ENCODE assay signal across 8 cellular contexts in the genomic region with DNA sequence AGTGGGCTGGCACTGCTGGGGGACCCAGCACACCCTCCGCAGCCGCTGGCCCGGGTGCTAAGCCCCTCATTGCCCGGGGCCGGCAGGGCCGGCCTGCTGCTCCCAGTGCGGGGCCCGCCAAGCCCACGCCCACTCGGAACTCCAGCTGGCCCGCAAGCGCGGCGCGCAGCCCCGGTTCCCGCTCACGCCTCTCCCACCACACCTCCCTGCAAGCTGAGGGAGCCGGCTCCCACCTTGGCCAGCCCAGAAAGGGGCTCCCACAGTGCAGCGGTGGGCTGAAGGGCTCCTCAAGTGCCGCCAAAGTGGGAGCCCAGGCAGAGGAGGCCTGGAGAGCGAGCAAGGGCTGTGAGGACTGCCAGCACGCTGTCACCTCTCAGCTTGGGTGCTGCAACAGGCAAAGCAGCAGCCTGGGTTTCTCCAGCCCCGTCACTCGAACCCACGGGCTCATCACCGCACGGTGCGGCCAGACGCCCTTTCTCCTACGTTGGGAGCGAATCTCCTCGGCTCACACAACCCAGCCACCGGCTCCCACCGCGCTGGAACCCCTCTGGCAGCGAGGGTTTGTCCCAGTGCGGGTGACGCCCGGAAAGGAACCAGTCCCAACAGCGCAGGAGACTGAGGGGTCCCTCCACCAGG. TPM values are rescaled to one million over a fixed set of nuclear protein-coding genes. Genes with fewer than 3 reads are reported as not detected.
DNase-seq lines count a peak whose midpoint lies in the region; ATAC-seq and TF ChIP-seq lines count a peak whose summit lies in the region.
"Not testable (repeated sequence)": the region's sequence is repeated elsewhere in the genome, so short reads cannot be mapped to it uniquely, and the experiment has no call there.

No MANE protein-coding gene starts in this region.

- peaks cover 0 to 12% (median 0%) of the 10 kb centered on the region in 3 experiments for H3K36me3 ChIP-seq in naive thymus-derived CD4-positive, alpha-beta T cell (ENCODE audit: control insufficient read depth in 2 of 3, insufficient read depth in 3 of 3, low read length in 3 of 3)

- H3K27me3 ChIP-seq in naive thymus-derived CD4-positive, alpha-beta T cell (ENCODE audit: control insufficient read depth in 2 of 2, insufficient read depth in 2 of 2, low read length in 2 of 2) = not testable (repeated sequence)

- peaks cover 13 to 18% of the 10 kb centered on the region in 2 donors for H3K36me3 Mint-ChIP-seq in activated naive CD4-positive, alpha-beta T cell treated with anti-CD3 and anti-CD28 coated beads, Interleukin-2, amount 50 U/mL, for 72 hours
- H3K36me3 Mint-ChIP-seq in naive thymus-derived CD4-positive, alpha-beta T cell; stimulated activated naive B cell treated with anti-CD40 and anti-IgM and Interleukin-4, amounts not matched to agents 10 μg/mL and 1 μg/mL and 100 μg/mL, for 72 hours: not testable (repeated sequence)

- intact Hi-C loops in naive thymus-derived CD4-positive, alpha-beta T cell (cut with micrococcal nuclease) = loop anchor here (1.0 to 5.0 kb wide), 9 partner anchors 84 to 1132 kb away; a partner anchor contains a TSS

- peak overlapping the region; percentile 98 for H3K4me3 ChIP-seq in fibroblast of the aortic adventitia (ENCODE audit: low read depth, low read length)
- peak overlapping the region; percentile 100 for H3K4me3 ChIP-seq in naive thymus-derived CD4-positive, alpha-beta T cell (ENCODE audit: low read length)

- not testable (repeated sequence) for H3K9me3 ChIP-seq in naive thymus-derived CD4-positive, alpha-beta T cell (ENCODE audit: control insufficient read depth in 2 of 3, low read length in 3 of 3)

- not testable (repeated sequence) for H3K27me3 Mint-ChIP-seq in naive thymus-derived CD4-positive, alpha-beta T cell; stimulated activated naive B cell treated with anti-CD40 and anti-IgM and Interleukin-4, amounts not matched to agents 10 μg/mL and 1 μg/mL and 100 μg/mL, for 72 hours

- peak overlapping the region; percentile 78 to 98 (median 94) for H3K4me3 Mint-ChIP-seq in naive thymus-derived CD4-positive, alpha-beta T cell
- peak overlapping the region; percentile 92 to 97 for H3K4me3 Mint-ChIP-seq in stimulated activated naive B cell treated with anti-CD40 and anti-IgM and Interleukin-4, amounts not matched to agents 10 μg/mL and 1 μg/mL and 100 μg/mL, for 72 hours

- ATAC-seq in GM21529 (IDR thresholded peaks at IDR 0.05; ENCODE audit: unreplicated experiment) = peak; percentile 14
- peak; percentile 11 for ATAC-seq in HG03280 (IDR thresholded peaks at IDR 0.05; ENCODE audit: unreplicated experiment)
- peak in 1 of 2 donors; percentile 10 for ATAC-seq in activated naive CD4-positive, alpha-beta T cell treated with anti-CD3 and anti-CD28 coated beads, Interleukin-2, amount 50 U/mL, for 72 hours
- peak; percentile 28 for ATAC-seq in naive thymus-derived CD4-positive, alpha-beta T cell
- peak; percentile 21 to 23 for ATAC-seq in stimulated activated naive B cell treated with anti-CD40 and anti-IgM and Interleukin-4, amounts not matched to agents 10 μg/mL and 1 μg/mL and 100 μg/mL, for 72 hours (replicated peaks)

- DNase-seq in DMS53 (lab: John Stamatoyannopoulos, UW) (peak; percentile 72), RKO (ENCODE audit: low spot score) (peak; percentile 41)
- DNase-seq in activated naive CD4-positive, alpha-beta T cell treated with anti-CD3 and anti-CD28 coated beads, Interleukin-2, amount 50 U/mL, for 72 hours (ENCODE audit: low spot score in 2 of 2) = peak; percentile 24 to 66
- not testable (repeated sequence) for DNase-seq in fibroblast of the aortic adventitia (ENCODE audit: low read depth); stimulated activated naive B cell treated with anti-CD40 and anti-IgM and Interleukin-4, amounts not matched to agents 10 μg/mL and 1 μg/mL and 100 μg/mL, for 72 hours
- peak in 2 of 9 donors; percentile 17 to 55 for DNase-seq in naive thymus-derived CD4-positive, alpha-beta T cell

- peaks cover 14 to 67% (median 53%) of the 10 kb centered on the region in 7 donors for H3K4me1 Mint-ChIP-seq in naive thymus-derived CD4-positive, alpha-beta T cell
- H3K4me1 Mint-ChIP-seq in stimulated activated naive B cell treated with anti-CD40 and anti-IgM and Interleukin-4, amounts not matched to agents 10 μg/mL and 1 μg/mL and 100 μg/mL, for 72 hours = peaks cover 10 to 30% of the 10 kb centered on the region in 2 donors

- H3K4me1 ChIP-seq in naive thymus-derived CD4-positive, alpha-beta T cell (ENCODE audit: control insufficient read depth in 2 of 2, insufficient read depth in 2 of 2, low read length in 2 of 2) = peaks cover 5 to 13% of the 10 kb centered on the region in 2 donors

- H3K27ac ChIP-seq in naive thymus-derived CD4-positive, alpha-beta T cell (ENCODE audit: low read depth, low read length) = peak overlapping the region; percentile 92

- CTCF ChIA-PET in naive thymus-derived CD4-positive, alpha-beta T cell (lab: Charles Lee) = interaction anchor here (2.3 kb wide), 1 partner anchor 84 kb away, joined by 8 read pairs; a partner anchor contains a TSS

- H3K27ac Mint-ChIP-seq in activated naive CD4-positive, alpha-beta T cell treated with anti-CD3 and anti-CD28 coated beads, Interleukin-2, amount 50 U/mL, for 72 hours = peak overlapping the region; percentile 97 to 99
- H3K27ac Mint-ChIP-seq in naive thymus-derived CD4-positive, alpha-beta T cell = peak overlapping the region; percentile 88 to 99 (median 95)
- H3K27ac Mint-ChIP-seq in stimulated activated naive B cell treated with anti-CD40 and anti-IgM and Interleukin-4, amounts not matched to agents 10 μg/mL and 1 μg/mL and 100 μg/mL, for 72 hours = peak overlapping the region; percentile 97

- POLR2A ChIA-PET in naive thymus-derived CD4-positive, alpha-beta T cell (lab: Charles Lee) = interaction anchor here (0.6 to 3.4 kb wide), 6 partner anchors 81 to 1142 kb away, joined by 3 to 43 read pairs (median 7); a partner anchor contains a TSS

- H3K9me3 Mint-ChIP-seq in activated naive CD4-positive, alpha-beta T cell treated with anti-CD3 and anti-CD28 coated beads, Interleukin-2, amount 50 U/mL, for 72 hours; naive thymus-derived CD4-positive, alpha-beta T cell; stimulated activated naive B cell treated with anti-CD40 and anti-IgM and Interleukin-4, amounts not matched to agents 10 μg/mL and 1 μg/mL and 100 μg/mL, for 72 hours: not testable (repeated sequence)

- not testable (repeated sequence) for TF ChIP-seq CTCF in fibroblast of the aortic adventitia (IDR thresholded peaks at IDR 0.05; ENCODE audit: insufficient read depth, low read length)

RNA-seq across cellular contexts. Expression of a gene that starts 0.4 kb away (rescaled TPM):
- 10 to 100 TPM; 16.8 to 21.2 TPM for total RNA-seq in activated naive CD4-positive, alpha-beta T cell treated with anti-CD3 and anti-CD28 coated beads, Interleukin-2, amount 50 U/mL, for 72 hours
- total RNA-seq in fibroblast of the aortic adventitia (ENCODE audit: low replicate concordance) = 15.8 and 22.7 TPM in 2 replicates
- total RNA-seq in naive thymus-derived CD4-positive, alpha-beta T cell = 10 to 100 TPM; 20.3 to 54.5 (median 23.0) TPM
- polyA plus RNA-seq in naive thymus-derived CD4-positive, alpha-beta T cell = 1 to 10 TPM; 6.8 to 7.9 TPM

RNA-seq across cellular contexts. Expression of a gene that starts 0.7 kb away (rescaled TPM):
- total RNA-seq in activated naive CD4-positive, alpha-beta T cell treated with anti-CD3 and anti-CD28 coated beads, Interleukin-2, amount 50 U/mL, for 72 hours = 10 to 100 TPM; 22.7 to 28.7 TPM
- total RNA-seq in fibroblast of the aortic adventitia (ENCODE audit: low replicate concordance) = 2.9 and 6.0 TPM in 2 replicates
- 10 to 100 TPM; 22.4 to 26.6 (median 25.1) TPM for total RNA-seq in naive thymus-derived CD4-positive, alpha-beta T cell
- polyA plus RNA-seq in naive thymus-derived CD4-positive, alpha-beta T cell = 10 to 100 TPM in 1 of 2 donors, 1 to 10 TPM in 1; 9.8 to 12.4 TPM
